In the genomic region with DNA sequence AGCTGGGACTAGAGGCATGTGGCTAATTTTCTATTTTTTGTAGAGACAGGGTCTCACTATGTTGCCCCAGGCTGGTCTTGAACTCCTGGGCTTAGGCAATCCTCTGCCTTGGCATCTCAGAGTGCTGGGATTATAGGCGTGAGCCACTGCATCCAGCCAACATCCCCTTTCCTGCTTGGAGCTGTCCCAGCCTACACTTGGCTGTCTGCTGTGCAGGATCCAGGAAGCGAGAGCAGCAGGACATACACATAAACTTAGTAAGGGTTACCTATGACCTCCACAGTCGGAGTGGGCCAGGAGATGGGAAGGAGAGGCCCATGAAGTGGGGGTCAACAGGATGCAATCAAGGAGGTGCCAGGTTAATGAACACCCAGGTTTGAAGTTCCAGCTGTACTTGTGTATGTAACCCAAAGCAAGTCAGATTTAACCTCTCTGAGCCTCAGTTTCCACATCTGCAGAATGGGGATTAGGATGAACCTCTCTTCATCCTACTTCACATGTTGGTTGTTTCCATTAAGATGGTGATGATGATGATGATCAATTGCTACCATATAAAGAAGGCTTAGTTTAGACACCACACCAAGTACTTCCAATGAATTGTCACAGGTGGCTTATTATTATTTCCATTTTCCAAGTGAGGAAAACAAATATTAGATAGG, we compare ENCODE assay signal across 25 cellular contexts.
DNase-seq lines count a peak whose midpoint lies in the region; ATAC-seq, FAIRE-seq and TF ChIP-seq lines count a peak whose summit lies in the region.
"Had no signal": no experiment of that assay in that cellular context is flagged by ENCODE, and none has a peak within 500 bp of the region (broad histone marks: within the 10 kb centered on the region; RNA-seq: fewer than 3 reads in every experiment).

No MANE protein-coding gene starts in this region.

- H3K4me1 Mint-ChIP-seq in endodermal cell (peaks cover 25% of the 10 kb centered on the region), osteocyte (ENCODE audit: unreplicated experiment) (peaks cover 9% of the 10 kb centered on the region)
- H3K4me1 Mint-ChIP-seq: B cell; CD4-positive, CD25-positive, alpha-beta regulatory T cell had no signal

- BruUV-seq in HepG2 (replicated peaks; lab: Mats Ljungman, UMichigan) = no TSS peak

- H3K36me3 Mint-ChIP-seq in endodermal cell (ENCODE audit: low read depth) (no peaks in the 10 kb centered on the region), osteocyte (ENCODE audit: unreplicated experiment) (no peaks in the 10 kb centered on the region)
- H3K36me3 Mint-ChIP-seq: CD4-positive, CD25-positive, alpha-beta regulatory T cell; CD8-positive, alpha-beta T cell had no signal

- H3K4me3 ChIP-seq in HepG2 (replicated peaks in 1 of 3; ENCODE audit: insufficient read depth in 1 of 3, low read depth in 2 of 3, low read length in 3 of 3) = no peak overlapping the region
- no peak overlapping the region for H3K4me3 ChIP-seq in right lobe of liver
- no peak overlapping the region for H3K4me3 ChIP-seq in endodermal cell (ENCODE audit: low read length)
- H3K4me3 ChIP-seq: BLaER1, GM23248 had no signal

- no peak overlapping the region for H3K4me2 ChIP-seq in HepG2 (ENCODE audit: low read depth, low read length)
- H3K4me2 ChIP-seq: BLaER1 had no signal

- POLR2A ChIA-PET in HepG2 (lab: Yijun Ruan, JAX) = no interaction called here

- TF ChIP-seq POLR2A in HepG2 (IDR thresholded peaks at IDR 0.05; ENCODE audit: insufficient read depth in 1 of 2, low read depth in 2 of 2, low read length in 2 of 2) (no peak), right lobe of liver (IDR thresholded peaks at IDR 0.05) (no peak)

- CTCF ChIA-PET in HepG2 (lab: Yijun Ruan, JAX; ENCODE audit: low intra/inter-chr PET ratio, low total read pairs) = no interaction called here

- H4K20me1 ChIP-seq in HepG2 (ENCODE audit: insufficient read depth, low read length) = no peaks in the 10 kb centered on the region
- H4K20me1 ChIP-seq: BLaER1 had no signal

- intact Hi-C loops in HepG2 (cut with micrococcal nuclease; ENCODE audit: unreplicated experiment) = no loop called here
- intact Hi-C loops in right lobe of liver (cut with DNase I) = no loop called here
- intact Hi-C loops in left cardiac atrium (cut with DNase I) = no loop called here

- TF ChIP-seq CTCF in HepG2 (CRISPR knock-in tag; IDR thresholded peaks at IDR 0.05) (no peak), right lobe of liver (IDR thresholded peaks at IDR 0.05) (no peak), endodermal cell (conservative IDR thresholded peaks at IDR 0.05) (no peak), osteocyte (IDR thresholded peaks at IDR 0.05) (no peak)

- H3K27ac Mint-ChIP-seq in endodermal cell = no peak overlapping the region
- no peak overlapping the region for H3K27ac Mint-ChIP-seq in osteocyte (ENCODE audit: unreplicated experiment)
- H3K27ac Mint-ChIP-seq: B cell; CD4-positive, CD25-positive, alpha-beta regulatory T cell; CD8-positive, alpha-beta T cell had no signal

- H2AFZ ChIP-seq in HepG2 (ENCODE audit: low read length) = no peak overlapping the region
- H2AFZ ChIP-seq: GM23248 had no signal

- H3K27me3 ChIP-seq in HepG2 (ENCODE audit: control insufficient read depth in 1 of 2, insufficient read depth in 2 of 2, low read length in 2 of 2) (no peaks in the 10 kb centered on the region), right lobe of liver (no peaks in the 10 kb centered on the region), endodermal cell (ENCODE audit: control insufficient read depth, insufficient read depth, low read length, poor library complexity, severe bottlenecking) (no peaks in the 10 kb centered on the region)
- H3K27me3 ChIP-seq: BLaER1 had no signal

- in situ Hi-C loops in HepG2 (cut with HindIII; ENCODE audit: extremely low pct_ligation_motif_present, low pct_unique_long_range_greater_than_20kb) = no loop called here

- H3K27me3 Mint-ChIP-seq in endodermal cell (ENCODE audit: insufficient read depth) (peaks cover 3% of the 10 kb centered on the region), osteocyte (ENCODE audit: unreplicated experiment) (no peaks in the 10 kb centered on the region)
- H3K27me3 Mint-ChIP-seq: B cell; CD4-positive, CD25-positive, alpha-beta regulatory T cell had no signal

- H3K79me2 ChIP-seq in HepG2 (ENCODE audit: insufficient read depth, low read length) = no peaks in the 10 kb centered on the region

- 94% methylated on average over 3 of the region's 3 CpGs for WGBS in HepG2 (ENCODE audit: low lambda C conversion rate)
- 100% methylated on average over 3 of the region's 3 CpGs for WGBS in right lobe of liver (ENCODE audit: insufficient coverage, low coverage, low lambda C conversion rate, missing lambda C conversion rate)
- WGBS in endodermal cell (ENCODE audit: insufficient coverage in 1 of 2, insufficient read length in 1 of 2), 2 experiments = 92 to 100% methylated on average over 2 to 3 of the region's 3 CpGs

- no peak overlapping the region for H3K4me3 Mint-ChIP-seq in endodermal cell
- no peak overlapping the region for H3K4me3 Mint-ChIP-seq in osteocyte (ENCODE audit: unreplicated experiment)
- H3K4me3 Mint-ChIP-seq: B cell; CD4-positive, CD25-positive, alpha-beta regulatory T cell; CD8-positive, alpha-beta T cell had no signal

- H3K4me1 ChIP-seq in HepG2 (ENCODE audit: insufficient read depth, low read length) (no peaks in the 10 kb centered on the region), right lobe of liver (no peaks in the 10 kb centered on the region), endodermal cell (ENCODE audit: control insufficient read depth, insufficient read depth, low read length) (no peaks in the 10 kb centered on the region)

- H3K9me3 ChIP-seq in HepG2 (ENCODE audit: low read length) (no peaks in the 10 kb centered on the region), right lobe of liver (no peaks in the 10 kb centered on the region), endodermal cell (ENCODE audit: control insufficient read depth, low read length) (peaks cover 9% of the 10 kb centered on the region)
- H3K9me3 ChIP-seq: BLaER1, Caco-2 had no signal

- H3K9ac ChIP-seq in HepG2 (ENCODE audit: insufficient read depth, low read depth, low read length) = no peak overlapping the region
- H3K9ac ChIP-seq in endodermal cell (ENCODE audit: extremely low read depth, low read length, poor library complexity, severe bottlenecking) = no peak overlapping the region
- H3K9ac ChIP-seq: BLaER1, GM23248 had no signal

- FAIRE-seq in HepG2 (lab: Jason Lieb, UNC) = no peak
- FAIRE-seq: A204.1, G401.6, GM12892, GM19239, H1 had no signal

- H3K36me3 ChIP-seq in HepG2 (replicated peaks in 1 of 2; ENCODE audit: control insufficient read depth in 1 of 2, insufficient read depth in 2 of 2, low read length in 2 of 2) (no peaks in the 10 kb centered on the region), right lobe of liver (no peaks in the 10 kb centered on the region), endodermal cell (ENCODE audit: control insufficient read depth, insufficient read depth, low read length) (no peaks in the 10 kb centered on the region)

- no peaks in the 10 kb centered on the region for H3K9me3 Mint-ChIP-seq in endodermal cell
- H3K9me3 Mint-ChIP-seq in osteocyte (ENCODE audit: unreplicated experiment) = no peaks in the 10 kb centered on the region
- H3K9me3 Mint-ChIP-seq: CD4-positive, CD25-positive, alpha-beta regulatory T cell; CD8-positive, alpha-beta T cell had no signal

- no peak for DNase-seq in HepG2 (ENCODE audit: low spot score)
- DNase-seq in right lobe of liver = no peak
- DNase-seq in endodermal cell = peak; percentile 25
- peak; percentile 53 for DNase-seq in osteocyte (ENCODE audit: extremely low spot score, unreplicated experiment)
- DNase-seq in left cardiac atrium = no peak
- no peak for DNase-seq in activated naive CD4-positive, alpha-beta T cell (lab: John Stamatoyannopoulos, UW)
- no peak for DNase-seq in NCI-H2196 treated with DMSO at 0.1 percent for 48 hours (lab: John Stamatoyannopoulos, UW; ENCODE audit: unreplicated experiment)
- DNase-seq: Caco-2; CD4-positive, CD25-positive, alpha-beta regulatory T cell; CD8-positive, alpha-beta T cell; DMS153; DND-41; GM23248; H7; HCEC 1CT had no signal

- TF ChIP-seq EP300 in HepG2 (IDR thresholded peaks at IDR 0.05; ENCODE audit: low read depth in 2 of 2, low read length in 2 of 2) (no peak), HepG2 (CRISPR knock-in tag; IDR thresholded peaks at IDR 0.05; ENCODE audit: borderline replicate concordance) (no peak)

- ATAC-seq in HepG2 = no peak
- no peak for ATAC-seq in right lobe of liver
- ATAC-seq in left cardiac atrium = no peak
- no peak for ATAC-seq in GM18861 (IDR thresholded peaks at IDR 0.05; ENCODE audit: unreplicated experiment)
- ATAC-seq: CD8-positive, alpha-beta T cell had no signal

- no peak for TF ChIP-seq RAD21 in HepG2 (CRISPR knock-in tag; IDR thresholded peaks at IDR 0.05)

- H3K27ac ChIP-seq in HepG2 (ENCODE audit: extremely low read length, insufficient read depth, low read length) (no peak overlapping the region), right lobe of liver (no peak overlapping the region), endodermal cell (ENCODE audit: low read depth, low read length) (no peak overlapping the region)
- H3K27ac ChIP-seq: 22Rv1, BLaER1, C4-2B, GM23248 had no signal

TF ChIP-seq in HepG2, 621 proteins besides CTCF, POLR2A, EP300 and RAD21 (continues in another document):
- TF ChIP-seq STAT5B (CRISPR knock-in tag; IDR thresholded peaks at IDR 0.05) (no peak), POLR2G (IDR thresholded peaks at IDR 0.05; ENCODE audit: low read depth, low read length) (no peak), ZNF12 (CRISPR knock-in tag; IDR thresholded peaks at IDR 0.05) (no peak), NFIC (IDR thresholded peaks at IDR 0.05; ENCODE audit: low read length) (no peak), ISL2 (CRISPR knock-in tag; IDR thresholded peaks at IDR 0.05) (no peak)
- TF ChIP-seq, protein P1, sequence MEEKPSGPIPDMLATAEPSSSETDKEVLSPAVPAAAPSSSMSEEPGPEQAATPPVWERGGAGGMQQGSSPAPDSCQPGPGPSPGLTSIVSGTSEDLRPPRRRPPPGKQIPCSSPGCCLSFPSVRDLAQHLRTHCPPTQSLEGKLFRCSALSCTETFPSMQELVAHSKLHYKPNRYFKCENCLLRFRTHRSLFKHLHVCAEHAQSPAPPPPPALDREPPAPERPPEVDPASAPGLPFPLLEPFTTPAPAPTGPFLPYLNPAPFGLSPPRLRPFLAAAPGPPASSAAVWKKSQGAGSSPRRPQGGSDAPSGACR (CRISPR knock-in tag; IDR thresholded peaks at IDR 0.05) = no peak

Comparison
In these comparisons a context has a peak if more than half of its experiments do, and no peak if none do; other contexts are left out.
1. DNase-seq: peak in endodermal cell (single experiment) and osteocyte (single experiment); none in HepG2 (single experiment), right lobe of liver (0 of 3), left cardiac atrium (single experiment), activated naive CD4-positive, alpha-beta T cell (0 of 4) and NCI-H2196 treated with DMSO at 0.1 percent for 48 hours (single experiment).